In genomic region chrX:119427024-119427794, GRCh38 we compare ENCODE assay signal across 9 cellular contexts. TPM values are rescaled to one million over a fixed set of nuclear protein-coding genes. Genes with fewer than 3 reads are reported as not detected.
A peak's percentile ranks its signal among the peaks of the same experiment; 100 is the strongest.
DNase-seq lines count a peak whose midpoint lies in the region; ATAC-seq, FAIRE-seq and TF ChIP-seq lines count a peak whose summit lies in the region.
"Had no signal": no experiment of that assay in that cellular context is flagged by ENCODE, and none has a peak within 500 bp of the region (broad histone marks: within the 10 kb centered on the region; RNA-seq: fewer than 3 reads in every experiment).

No MANE protein-coding gene starts in this region.

- peak overlapping the region; percentile 39; the same call in 2 of the 3 replicates for H3K4me2 ChIP-seq in A549
- H3K4me2 ChIP-seq in hepatocyte, result no peak overlapping the region

- peak overlapping the region; percentile 22 to 52; a peak in 4 of 6 replicates for H3K27ac ChIP-seq in A549
- H3K27ac ChIP-seq in hepatocyte, result no peak overlapping the region

- no peaks in the 10 kb centered on the region for H3K9me3 Mint-ChIP-seq in natural killer cell treated with Interleukin-12 subunit alpha and Interleukin-12 subunit beta and Interleukin-15 and Interleukin-18, amount 100 ng/mL, for 72 hours
- H3K9me3 Mint-ChIP-seq: activated T-cell treated with anti-CD3 and anti-CD28 coated beads, Interleukin-2, amount 50 U/mL, for 4 hours had no signal

- no peaks in the 10 kb centered on the region for H3K9me2 ChIP-seq in hepatocyte (replicated peaks; ENCODE audit: insufficient read depth)

- CTCF ChIA-PET in A549 (lab: Yijun Ruan, JAX), result interaction anchor here (1.2 kb wide), 1 partner anchor 9 kb away, joined by 3 read pairs; no protein-coding TSS in a partner anchor

- H3K79me2 ChIP-seq in hepatocyte, result no peaks in the 10 kb centered on the region

- no peak overlapping the region for H2AFZ ChIP-seq in hepatocyte

- H3K4me3 Mint-ChIP-seq in natural killer cell treated with Interleukin-12 subunit alpha and Interleukin-12 subunit beta and Interleukin-15 and Interleukin-18, amount 100 ng/mL, for 72 hours, result peak overlapping the region; percentile 56
- H3K4me3 Mint-ChIP-seq: activated T-cell treated with anti-CD3 and anti-CD28 coated beads, Interleukin-2, amount 50 U/mL, for 4 hours had no signal

- peaks cover 0 to 1% of the 10 kb centered on the region in 2 donors for H3K27me3 Mint-ChIP-seq in natural killer cell treated with Interleukin-12 subunit alpha and Interleukin-12 subunit beta and Interleukin-15 and Interleukin-18, amount 100 ng/mL, for 72 hours

- no peak for FAIRE-seq in A549 (lab: Jason Lieb, UNC)

- no peaks in the 10 kb centered on the region for H3K9me3 ChIP-seq in A549
- H3K9me3 ChIP-seq in hepatocyte (ENCODE audit: low read depth), result no peaks in the 10 kb centered on the region

- TF ChIP-seq POLR2A in A549 (IDR thresholded peaks at IDR 0.05; ENCODE audit: low read length), result no peak

- no peak for TF ChIP-seq CTCF in A549 (IDR thresholded peaks at IDR 0.05)
- TF ChIP-seq CTCF in hepatocyte (IDR thresholded peaks at IDR 0.05; ENCODE audit: poor library complexity), result no peak

- POLR2A ChIA-PET in A549 (lab: Yijun Ruan, JAX), result interaction anchor here (0.9 kb wide), 1 partner anchor 41 kb away, joined by 3 read pairs; the partner anchor contains the start of gene SLC25A5

- peaks cover 11 to 15% of the 10 kb centered on the region in 2 donors for H3K4me1 Mint-ChIP-seq in natural killer cell treated with Interleukin-12 subunit alpha and Interleukin-12 subunit beta and Interleukin-15 and Interleukin-18, amount 100 ng/mL, for 72 hours (ENCODE audit: low read depth in 2 of 2)

- H3K27me3 ChIP-seq in hepatocyte, result no peaks in the 10 kb centered on the region

- no peaks in the 10 kb centered on the region for H4K20me1 ChIP-seq in hepatocyte (ENCODE audit: insufficient read depth, poor library complexity, severe bottlenecking)

- no peak for TF ChIP-seq EP300 in A549 (IDR thresholded peaks at IDR 0.05)

- H3K4me1 ChIP-seq in A549, result peaks cover 25% of the 10 kb centered on the region
- H3K4me1 ChIP-seq in hepatocyte (ENCODE audit: insufficient read depth), result no peaks in the 10 kb centered on the region

- ATAC-seq in A549 (peak in 1 of 2 experiments; percentile 31; a peak in 3 of 6 replicates), GM18867 (IDR thresholded peaks at IDR 0.05; ENCODE audit: unreplicated experiment) (peak; percentile 58), HG03103 (IDR thresholded peaks at IDR 0.05; ENCODE audit: low read depth, unreplicated experiment) (peak; percentile 88)
- peak; percentile 52 to 72 for ATAC-seq in natural killer cell treated with Interleukin-12 subunit alpha and Interleukin-12 subunit beta and Interleukin-15 and Interleukin-18, amount 100 ng/mL, for 72 hours

- no peaks in the 10 kb centered on the region for H3K36me3 Mint-ChIP-seq in natural killer cell treated with Interleukin-12 subunit alpha and Interleukin-12 subunit beta and Interleukin-15 and Interleukin-18, amount 100 ng/mL, for 72 hours

- DNase-seq in A549 (ENCODE audit: low read depth in 1 of 2, low spot score in 1 of 2), result peak in 1 of 2 experiments; percentile 19
- peak; percentile 36 for DNase-seq in amniotic epithelial cell (ENCODE audit: low read depth)
- no peak for DNase-seq in natural killer cell treated with Interleukin-12 subunit alpha and Interleukin-12 subunit beta and Interleukin-15 and Interleukin-18, amount 100 ng/mL, for 72 hours (ENCODE audit: low spot score)
- DNase-seq in activated T-cell treated with anti-CD3 and anti-CD28 coated beads, Interleukin-2, amount 50 U/mL, for 1 hour, result no peak
- DNase-seq in kidney glomerular epithelial cell (lab: John Stamatoyannopoulos, UW), result no peak
- no peak for DNase-seq in hepatocyte (ENCODE audit: low spot score)
- DNase-seq: activated T-cell treated with anti-CD3 and anti-CD28 coated beads, Interleukin-2, amount 50 U/mL, for 4 hours had no signal

- no peaks in the 10 kb centered on the region for H3K36me3 ChIP-seq in hepatocyte (replicated peaks; ENCODE audit: insufficient read depth, low read depth)

- 89% methylated on average over 9 of the region's 9 CpGs for WGBS in A549 (ENCODE audit: missing lambda C conversion rate)
- 90% methylated on average over 9 of the region's 9 CpGs for WGBS in hepatocyte (ENCODE audit: low lambda C conversion rate, missing lambda C conversion rate)

- TF ChIP-seq RAD21 in A549 (conservative IDR thresholded peaks at IDR 0.05 in 1 of 2, IDR thresholded peaks at IDR 0.05 in 1 of 2), result no peak

- H3K4me3 ChIP-seq in A549 (no peak overlapping the region), hepatocyte (no peak overlapping the region)

- peak overlapping the region; percentile 61 to 77 for H3K27ac Mint-ChIP-seq in natural killer cell treated with Interleukin-12 subunit alpha and Interleukin-12 subunit beta and Interleukin-15 and Interleukin-18, amount 100 ng/mL, for 72 hours

TF ChIP-seq in A549, 52 proteins besides CTCF, POLR2A, EP300 and RAD21 (continues in another document):
- no peak for TF ChIP-seq HOXB13 (CRISPR knock-in tag; IDR thresholded peaks at IDR 0.05; ENCODE audit: low read depth)
- no peak for TF ChIP-seq ELK1 (IDR thresholded peaks at IDR 0.05; ENCODE audit: low read depth, low read length)
- no peak for TF ChIP-seq HES2 (IDR thresholded peaks at IDR 0.05)
- TF ChIP-seq REST (IDR thresholded peaks at IDR 0.05), result no peak
- TF ChIP-seq POLR2AphosphoS2 (conservative IDR thresholded peaks at IDR 0.05; ENCODE audit: low read length), result no peak
- TF ChIP-seq EHF (CRISPR knock-in tag; IDR thresholded peaks at IDR 0.05), result no peak
- TF ChIP-seq USF2 (IDR thresholded peaks at IDR 0.05), result no peak

RNA-seq across cellular contexts. Expression of gene SLC25A43, which starts 28.1 kb away (rescaled TPM):
- polyA plus RNA-seq in A549 (2011; rRNA removed), result 31.2 and 41.9 TPM in 2 replicates
- polyA plus RNA-seq in A549 (2012; cell fraction: cytosol; rRNA removed), result 28.2 and 39.1 TPM in 2 replicates
- 11.1 and 16.4 TPM in 2 replicates for polyA plus RNA-seq in A549 (2012; cell fraction: nucleus; rRNA removed)
- polyA plus RNA-seq in A549 (2017; fragmentation: RNase III; extraction: RNeasy Plus Mini Kit Qiagen cat#74134 plus additional on column Dnase treatment), result 25.0 to 27.4 TPM (median 26.5 TPM) in 3 replicates
- polyA minus RNA-seq in A549 (2011; rRNA and poly(A)+ RNA removed), result 13.4 and 16.7 TPM in 2 replicates
- total RNA-seq in natural killer cell treated with Interleukin-12 subunit alpha and Interleukin-12 subunit beta and Interleukin-15 and Interleukin-18, amount 100 ng/mL, for 72 hours, result 1 to 10 TPM; 4.7 to 6.4 TPM
- total RNA-seq in hepatocyte, result 14.9 and 15.5 TPM in 2 replicates
- polyA plus RNA-seq in hepatocyte, result 11.3 and 13.1 TPM in 2 replicates

RNA-seq across cellular contexts. Expression of gene SLC25A5, which starts 41.0 kb away (rescaled TPM):
- polyA plus RNA-seq in A549 (2011; rRNA removed), result 739 and 750 TPM in 2 replicates
- 992 and 1,002 TPM in 2 replicates for polyA plus RNA-seq in A549 (2012; cell fraction: cytosol; rRNA removed)
- polyA plus RNA-seq in A549 (2012; cell fraction: nucleus; rRNA removed), result 1,027 and 1,105 TPM in 2 replicates
- 604 to 638 TPM (median 625 TPM) in 3 replicates for polyA plus RNA-seq in A549 (2017; fragmentation: RNase III; extraction: RNeasy Plus Mini Kit Qiagen cat#74134 plus additional on column Dnase treatment)
- 805 and 878 TPM in 2 replicates for polyA minus RNA-seq in A549 (2011; rRNA and poly(A)+ RNA removed)
- total RNA-seq in natural killer cell treated with Interleukin-12 subunit alpha and Interleukin-12 subunit beta and Interleukin-15 and Interleukin-18, amount 100 ng/mL, for 72 hours, result 100 to 1,000 TPM; 352 to 473 TPM
- total RNA-seq in hepatocyte, result 343 and 383 TPM in 2 replicates
- polyA plus RNA-seq in hepatocyte, result 248 and 282 TPM in 2 replicates
